Comparison of ENCODE assay signal across 11 cellular contexts in the genomic region with DNA sequence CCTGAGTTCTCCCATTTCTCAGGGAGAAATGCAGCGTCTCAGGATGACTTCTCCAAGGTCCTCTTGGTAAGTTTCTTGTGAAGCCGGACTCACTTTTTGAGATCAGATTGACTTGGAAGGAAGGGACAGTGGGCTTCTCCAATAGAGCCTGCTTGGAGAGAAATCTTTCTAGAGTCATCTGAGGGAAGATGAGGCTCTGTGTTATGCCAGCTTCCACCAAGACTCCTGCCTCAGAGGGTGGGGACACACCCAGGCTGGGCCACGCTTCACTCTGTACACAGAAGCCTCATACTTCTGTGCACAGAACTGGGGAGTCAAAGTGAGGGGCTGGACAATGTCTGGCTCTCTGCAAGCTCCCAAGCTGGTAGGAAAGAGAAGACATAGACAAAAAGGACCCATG. TPM values are rescaled to one million over a fixed set of nuclear protein-coding genes. Genes with fewer than 3 reads are reported as not detected.
A peak's percentile ranks its signal among the peaks of the same experiment; 100 is the strongest.
DNase-seq lines count a peak whose midpoint lies in the region; ATAC-seq and TF ChIP-seq lines count a peak whose summit lies in the region.
"Had no signal": no experiment of that assay in that cellular context is flagged by ENCODE, and none has a peak within 500 bp of the region (broad histone marks: within the 10 kb centered on the region; RNA-seq: fewer than 3 reads in every experiment).

No MANE protein-coding gene starts in this region.

- H3K23ac ChIP-seq in H9 (ENCODE audit: insufficient read length, low read depth, low read length) = no peak overlapping the region

- no peak overlapping the region for H3K56ac ChIP-seq in H9 (ENCODE audit: insufficient read length, low read depth, low read length)

- H2BK120ac ChIP-seq in H9 (ENCODE audit: low read depth, low read length, poor library complexity, severe bottlenecking) = no peak overlapping the region

- no peaks in the 10 kb centered on the region for H3K36me3 ChIP-seq in lung (ENCODE audit: control insufficient read depth in 2 of 2, insufficient read depth in 2 of 2, low read length in 2 of 2)

- H3K14ac ChIP-seq in H9 (ENCODE audit: insufficient read depth, low read length) = no peak overlapping the region

- 47 to 59% methylated on average over 3 of the region's 3 CpGs for WGBS in lung, 2 donors
- WGBS in H9 (ENCODE audit: extremely low coverage, insufficient read length, low lambda C conversion rate) = no CpG with 5 or more reads among the region's 3 CpGs

- no peak overlapping the region for H4K8ac ChIP-seq in H9 (replicated peaks; ENCODE audit: insufficient read length, low read depth, low read length)

- no peaks in the 10 kb centered on the region for H3K79me2 ChIP-seq in H9 (ENCODE audit: insufficient read depth, low read length)

- H2BK5ac ChIP-seq in H9 (ENCODE audit: insufficient read length, low read length) = no peak overlapping the region

- H3K9me3 ChIP-seq in lung (ENCODE audit: control insufficient read depth in 2 of 2, insufficient read depth in 1 of 2, low read length in 1 of 2) = no peaks in the 10 kb centered on the region
- H3K9me3 ChIP-seq in H9 (ENCODE audit: control insufficient read depth, low read depth, low read length) = no peaks in the 10 kb centered on the region

- H3K18ac ChIP-seq in H9 (ENCODE audit: insufficient read length, low read depth, low read length) = no peak overlapping the region

- no peaks in the 10 kb centered on the region for H3K23me2 ChIP-seq in H9 (ENCODE audit: insufficient read length, low read depth, low read length, poor library complexity, severe bottlenecking)

- H3K27ac ChIP-seq in lung (ENCODE audit: low read depth in 1 of 2, low read length in 1 of 2) = peak overlapping the region; percentile 82 to 89
- peak overlapping the region; percentile 99 for H3K27ac ChIP-seq in substantia nigra (ENCODE audit: low read depth, low read length, poor library complexity, severe bottlenecking)
- H3K27ac ChIP-seq in H9 (ENCODE audit: insufficient read length, low read depth, low read length) = no peak overlapping the region

- no peak overlapping the region for H2AK5ac ChIP-seq in H9 (ENCODE audit: insufficient read length, low read length)

- no peak overlapping the region for H3K4me2 ChIP-seq in H9 (ENCODE audit: insufficient read depth, insufficient read length, low read length)

- H3K4me1 Mint-ChIP-seq in T-helper 2 cell treated with Interferon-gamma antibody and Interleukin-4, amounts not matched to agents 5 μg/mL and 100 μg/mL, for 36 hours (ENCODE audit: low read depth) = peaks cover 32% of the 10 kb centered on the region
- H3K4me1 Mint-ChIP-seq in activated naive CD8-positive, alpha-beta T cell treated with anti-CD3 and anti-CD28 coated beads, Interleukin-2, amount 50 U/mL, for 24 hours = peaks cover 55% of the 10 kb centered on the region
- H3K4me1 Mint-ChIP-seq in H9 = peaks cover 6 to 18% of the 10 kb centered on the region in 2 experiments

- H3K36me3 Mint-ChIP-seq in T-helper 2 cell treated with Interferon-gamma antibody and Interleukin-4, amounts not matched to agents 5 μg/mL and 100 μg/mL, for 36 hours (ENCODE audit: low read depth) = no peaks in the 10 kb centered on the region
- no peaks in the 10 kb centered on the region for H3K36me3 Mint-ChIP-seq in activated naive CD8-positive, alpha-beta T cell treated with anti-CD3 and anti-CD28 coated beads, Interleukin-2, amount 50 U/mL, for 24 hours (ENCODE audit: low read depth)
- H3K36me3 Mint-ChIP-seq in H9 (ENCODE audit: insufficient read depth in 1 of 3, low read depth in 3 of 3) = no peaks in the 10 kb centered on the region; a peak in 1 of 7 replicates

- H3K4me1 ChIP-seq in lung (ENCODE audit: control insufficient read depth in 2 of 2, insufficient read depth in 2 of 2, low read length in 2 of 2) (peaks cover 0 to 32% of the 10 kb centered on the region in 2 donors), H9 (ENCODE audit: insufficient read depth, low read length) (no peaks in the 10 kb centered on the region)

- H3K4me3 Mint-ChIP-seq in T-helper 2 cell treated with Interferon-gamma antibody and Interleukin-4, amounts not matched to agents 5 μg/mL and 100 μg/mL, for 36 hours = peak overlapping the region; percentile 80
- H3K4me3 Mint-ChIP-seq in activated naive CD8-positive, alpha-beta T cell treated with anti-CD3 and anti-CD28 coated beads, Interleukin-2, amount 50 U/mL, for 24 hours = peak overlapping the region; percentile 76
- no peak overlapping the region for H3K4me3 Mint-ChIP-seq in H9

- no peak overlapping the region for H3K4ac ChIP-seq in H9 (ENCODE audit: low read depth, low read length)

- no peak for TF ChIP-seq CTCF in lung (IDR thresholded peaks at IDR 0.05; ENCODE audit: control extremely low read depth, extremely low read depth)
- no peak for TF ChIP-seq CTCF in H9 (conservative IDR thresholded peaks at IDR 0.05)

- H3K9me3 Mint-ChIP-seq in T-helper 2 cell treated with Interferon-gamma antibody and Interleukin-4, amounts not matched to agents 5 μg/mL and 100 μg/mL, for 36 hours = no peaks in the 10 kb centered on the region
- H3K9me3 Mint-ChIP-seq in activated naive CD8-positive, alpha-beta T cell treated with anti-CD3 and anti-CD28 coated beads, Interleukin-2, amount 50 U/mL, for 24 hours = no peaks in the 10 kb centered on the region
- no peaks in the 10 kb centered on the region for H3K9me3 Mint-ChIP-seq in H9

- H3K27me3 ChIP-seq in lung (ENCODE audit: control insufficient read depth, insufficient read depth) (no peaks in the 10 kb centered on the region), H9 (ENCODE audit: insufficient read depth, low read length) (no peaks in the 10 kb centered on the region)

- no peak overlapping the region for H4K91ac ChIP-seq in H9 (ENCODE audit: insufficient read length, low read depth, low read length)

- H2AFZ ChIP-seq in H9 (ENCODE audit: low read length) = no peak overlapping the region

- H2BK20ac ChIP-seq in H9 (ENCODE audit: low read depth, low read length, poor library complexity, severe bottlenecking) = no peak overlapping the region

- no peak overlapping the region for H3K4me3 ChIP-seq in lung

- no peaks in the 10 kb centered on the region for H3K27me3 Mint-ChIP-seq in T-helper 2 cell treated with Interferon-gamma antibody and Interleukin-4, amounts not matched to agents 5 μg/mL and 100 μg/mL, for 36 hours (ENCODE audit: low read depth)
- no peaks in the 10 kb centered on the region for H3K27me3 Mint-ChIP-seq in activated naive CD8-positive, alpha-beta T cell treated with anti-CD3 and anti-CD28 coated beads, Interleukin-2, amount 50 U/mL, for 24 hours
- H3K27me3 Mint-ChIP-seq in H9 (ENCODE audit: low read depth) = peaks cover 4% of the 10 kb centered on the region

- H3K79me1 ChIP-seq in H9 (ENCODE audit: insufficient read depth, low read depth, low read length, poor library complexity, severe bottlenecking) = no peaks in the 10 kb centered on the region

- H4K5ac ChIP-seq in H9 (ENCODE audit: insufficient read length, low read depth, low read length) = no peak overlapping the region

- H2BK12ac ChIP-seq in H9 (ENCODE audit: insufficient read length, low read depth, low read length) = no peak overlapping the region

- no peaks in the 10 kb centered on the region for H4K20me1 ChIP-seq in H9 (ENCODE audit: control insufficient read depth, insufficient read depth, insufficient read length)

- no peak overlapping the region for H3T11ph ChIP-seq in H9 (ENCODE audit: low read length)

- ATAC-seq in activated naive CD8-positive, alpha-beta T cell treated with anti-CD3 and anti-CD28 coated beads, Interleukin-2, amount 50 U/mL, for 24 hours = no peak
- ATAC-seq in lung (ENCODE audit: insufficient read depth, low FRiP score) (no peak), HG03520 (IDR thresholded peaks at IDR 0.05; ENCODE audit: unreplicated experiment) (no peak), GM18909 (IDR thresholded peaks at IDR 0.05; ENCODE audit: poor library complexity, unreplicated experiment) (no peak)

- peak overlapping the region; percentile 97 for H3K27ac Mint-ChIP-seq in T-helper 2 cell treated with Interferon-gamma antibody and Interleukin-4, amounts not matched to agents 5 μg/mL and 100 μg/mL, for 36 hours
- H3K27ac Mint-ChIP-seq in activated naive CD8-positive, alpha-beta T cell treated with anti-CD3 and anti-CD28 coated beads, Interleukin-2, amount 50 U/mL, for 24 hours = peak overlapping the region; percentile 99
- no peak overlapping the region; a peak in 1 of 7 replicates for H3K27ac Mint-ChIP-seq in H9

- no peak overlapping the region for H2BK15ac ChIP-seq in H9 (ENCODE audit: low read depth, low read length)

- no peak overlapping the region for H3K9ac ChIP-seq in H9 (ENCODE audit: extremely low read depth, insufficient read length, low read length)

- DNase-seq in T-helper 2 cell treated with Interferon-gamma antibody and Interleukin-4, amounts not matched to agents 5 μg/mL and 100 μg/mL, for 36 hours (ENCODE audit: low spot score) = no peak
- DNase-seq in T-helper 2 cell = no peak
- DNase-seq in activated naive CD8-positive, alpha-beta T cell treated with anti-CD3 and anti-CD28 coated beads, Interleukin-2, amount 50 U/mL, for 24 hours = no peak
- DNase-seq in lung (ENCODE audit: low spot score) = no peak
- peak in 1 of 49 donors; percentile 29 for DNase-seq in substantia nigra (lab: John Stamatoyannopoulos, UW)
- DNase-seq in H9 = no peak

RNA-seq across cellular contexts. Expression of a gene that starts 5.5 kb away (rescaled TPM):
- total RNA-seq in lung = under 1 TPM; 0.14 to 0.58 TPM
- under 1 TPM; 0.20 to 0.34 TPM for polyA plus RNA-seq in lung
- total RNA-seq in H9 (2021) = 0.24 and 0.26 TPM in 2 replicates
- total RNA-seq: A172, frontal cortex, M059J had no signal

RNA-seq across cellular contexts. Expression of a gene that starts 59.3 kb away (rescaled TPM):
- total RNA-seq in lung = 100 to 1,000 TPM in 1 of 2 donors, 10 to 100 TPM in 1; 55.2 to 114 TPM
- polyA plus RNA-seq in lung = 100 to 1,000 TPM in 1 of 2 donors, 10 to 100 TPM in 1; 32.3 to 244 TPM
- total RNA-seq in H9 (2021) = 0.11 and 0.31 TPM in 2 replicates

Comparison
In these comparisons a context has a peak if more than half of its experiments do, and no peak if none do; other contexts are left out.
1. H3K27ac Mint-ChIP-seq: peak in T-helper 2 cell treated with Interferon-gamma antibody and Interleukin-4, amounts not matched to agents 5 μg/mL and 100 μg/mL, for 36 hours (single experiment) and activated naive CD8-positive, alpha-beta T cell treated with anti-CD3 and anti-CD28 coated beads, Interleukin-2, amount 50 U/mL, for 24 hours (single experiment); none in H9 (0 of 3).
2. H3K4me3 Mint-ChIP-seq: peak in T-helper 2 cell treated with Interferon-gamma antibody and Interleukin-4, amounts not matched to agents 5 μg/mL and 100 μg/mL, for 36 hours (single experiment) and activated naive CD8-positive, alpha-beta T cell treated with anti-CD3 and anti-CD28 coated beads, Interleukin-2, amount 50 U/mL, for 24 hours (single experiment); none in H9 (0 of 2).
3. RNA of a gene that starts 59.3 kb away (total RNA-seq): 55.2 to 114 TPM in lung; 0.11 to 0.31 TPM in H9; every median in the first group is over 10 times any median in the second.